In the genomic region with DNA sequence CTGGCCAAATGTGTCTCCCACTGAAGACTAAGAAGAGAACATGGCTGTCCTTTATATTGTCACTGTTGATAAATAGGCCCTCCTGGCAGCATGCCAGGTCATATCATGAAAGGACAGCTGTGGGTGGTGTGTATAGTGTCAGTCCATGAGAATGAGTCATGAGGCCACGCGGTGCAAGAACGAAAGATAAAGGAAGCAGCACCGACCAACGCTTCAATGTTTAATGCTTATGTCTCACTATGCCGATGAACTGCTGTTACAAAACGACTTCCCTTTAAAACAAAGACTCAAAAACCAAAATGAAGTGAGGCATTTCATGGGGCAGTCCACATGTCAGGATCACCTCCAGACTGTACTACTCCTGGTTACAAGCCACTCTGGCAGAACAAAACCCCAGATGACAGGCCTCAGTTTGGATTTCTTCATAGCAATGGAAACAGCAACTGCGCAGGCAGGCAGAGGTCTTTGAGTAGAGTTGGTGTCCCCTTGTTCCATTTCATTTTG, we compare ENCODE assay signal across 8 cellular contexts. TPM values are rescaled to one million over a fixed set of nuclear protein-coding genes. Genes with fewer than 3 reads are reported as not detected.
DNase-seq lines count a peak whose midpoint lies in the region; ATAC-seq and TF ChIP-seq lines count a peak whose summit lies in the region.

No MANE protein-coding gene starts in this region.

- intact Hi-C loops in left lung (cut with DNase I) = loop anchor here in 1 of 2 donors (10.0 kb wide), 1 partner anchor 133 kb away; no protein-coding TSS in a partner anchor
- intact Hi-C loops in head of caudate nucleus (cut with DNase I) = loop anchor here (5.0 kb wide), 1 partner anchor 140 kb away; no protein-coding TSS in a partner anchor

- ATAC-seq in HG03432 (IDR thresholded peaks at IDR 0.05; ENCODE audit: unreplicated experiment) (peak; percentile 54), left lung (peak; percentile 55)

- no peaks in the 10 kb centered on the region for H3K4me1 ChIP-seq in left lung

- no peak for TF ChIP-seq CTCF in left lung (IDR thresholded peaks at IDR 0.05)

- H3K27ac ChIP-seq in left lung = peak overlapping the region; percentile 28 to 78

- peak; percentile 44 for DNase-seq in SHP77 treated with DMSO at 0.1 percent for 48 hours (lab: John Stamatoyannopoulos, UW)
- peak; percentile 46 for DNase-seq in activated effector memory CD4-positive, alpha-beta T cell treated with Interleukin-2 at 50 U/mL for 16 hours
- DNase-seq in left lung = peak in 1 of 2 donors; percentile 56
- DNase-seq in stimulated activated CD8-positive, alpha-beta memory T cell treated with anti-CD3 and anti-CD28 coated beads, Interleukin-7, amount 100 ng/mL, for 24 hours (ENCODE audit: low read depth) = peak; percentile 26
- DNase-seq in head of caudate nucleus = no peak
- no peak for DNase-seq in AG20443 (ENCODE audit: low spot score)
- DNase-seq in NCI-H1436 treated with DMSO at 0.1 percent for 48 hours (lab: John Stamatoyannopoulos, UW) = no peak

- peaks cover 0 to 7% of the 10 kb centered on the region in 2 donors for H3K27me3 ChIP-seq in left lung

- H3K36me3 ChIP-seq in left lung = no peaks in the 10 kb centered on the region

- no peak overlapping the region for H3K4me3 ChIP-seq in left lung

- H3K9me3 ChIP-seq in left lung = no peaks in the 10 kb centered on the region

RNA-seq across cellular contexts. Expression of a gene that starts 5.2 kb away (rescaled TPM):
- 1 to 10 TPM; 3.1 to 3.5 TPM for total RNA-seq in left lung

RNA-seq across cellular contexts. Expression of a gene that starts 41.2 kb away (rescaled TPM):
- total RNA-seq in left lung = 10 to 100 TPM; 30.4 to 32.4 TPM

Comparison
In these comparisons a context has a peak if more than half of its experiments do, and no peak if none do; other contexts are left out.
1. DNase-seq: peak in SHP77 treated with DMSO at 0.1 percent for 48 hours (single experiment), activated effector memory CD4-positive, alpha-beta T cell treated with Interleukin-2 at 50 U/mL for 16 hours (single experiment) and stimulated activated CD8-positive, alpha-beta memory T cell treated with anti-CD3 and anti-CD28 coated beads, Interleukin-7, amount 100 ng/mL, for 24 hours (single experiment); none in head of caudate nucleus (0 of 42), AG20443 (single experiment) and NCI-H1436 treated with DMSO at 0.1 percent for 48 hours (single experiment).